Comparison of ENCODE assay signal across 17 cellular contexts in the genomic region with DNA sequence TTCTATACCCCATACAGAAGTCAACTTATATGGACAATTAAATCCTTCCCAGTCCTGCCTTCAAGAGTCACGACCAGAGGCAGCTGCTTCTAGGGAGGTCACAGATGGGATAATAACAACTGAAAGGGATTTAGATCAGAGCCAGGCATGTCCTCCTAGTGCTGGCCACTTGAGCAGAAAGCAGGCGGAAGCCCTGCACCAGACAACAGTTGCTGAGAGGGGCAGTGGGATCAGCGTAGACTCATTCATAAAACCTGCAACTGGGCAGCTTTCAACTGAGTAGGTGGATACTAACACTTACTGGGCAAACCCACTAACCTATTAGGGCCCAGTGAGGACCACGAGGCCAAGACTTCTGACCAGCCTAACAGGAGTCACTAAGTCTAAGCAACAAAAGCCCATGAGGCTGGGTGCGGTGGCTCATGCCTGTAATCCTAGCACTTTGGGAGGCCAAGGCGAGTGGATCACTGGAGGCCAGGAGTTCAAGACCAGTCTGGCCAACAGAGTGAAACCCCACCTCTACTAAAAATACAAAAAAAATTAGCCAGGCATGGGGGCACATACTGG.
A peak's percentile ranks its signal among the peaks of the same experiment; 100 is the strongest.
DNase-seq lines count a peak whose midpoint lies in the region; ATAC-seq and TF ChIP-seq lines count a peak whose summit lies in the region.
"Had no signal": no experiment of that assay in that cellular context is flagged by ENCODE, and none has a peak within 500 bp of the region (broad histone marks: within the 10 kb centered on the region; RNA-seq: fewer than 3 reads in every experiment).

No MANE protein-coding gene starts in this region.

- no peak overlapping the region for H3K4me3 ChIP-seq in left ventricle myocardium inferior
- no peak overlapping the region for H3K4me3 ChIP-seq in rectal smooth muscle tissue (ENCODE audit: low read length)
- H3K4me3 ChIP-seq: A549, pancreas, uterus had no signal

- no peak for ATAC-seq in activated T-helper 17 cell treated with anti-CD3 and anti-CD28 coated beads, Interleukin-2, amount 50 U/mL, for 72 hours (replicated peaks)
- ATAC-seq in GM18502 (IDR thresholded peaks at IDR 0.05; ENCODE audit: poor library complexity, unreplicated experiment) = no peak
- ATAC-seq: activated naive CD8-positive, alpha-beta T cell treated with anti-CD3 and anti-CD28 coated beads, Interleukin-2, amount 50 U/mL, for 24 hours; pancreas; stimulated activated naive CD8-positive, alpha-beta T cell treated with anti-CD3 and anti-CD28 coated beads, Interleukin-15, amount 100 ng/mL, for 72 hours had no signal

- H3K27ac ChIP-seq in left ventricle myocardium inferior (replicated peaks) (peak overlapping the region; percentile 95), rectal smooth muscle tissue (ENCODE audit: low read depth, low read length) (peak overlapping the region; percentile 43), substantia nigra (ENCODE audit: low read depth, low read length, poor library complexity, severe bottlenecking) (no peak overlapping the region)
- H3K27ac ChIP-seq: A549, pancreas, uterus had no signal

- H3K27me3 ChIP-seq in left ventricle myocardium inferior (ENCODE audit: low read depth) = no peaks in the 10 kb centered on the region
- H3K27me3 ChIP-seq in rectal smooth muscle tissue (ENCODE audit: control insufficient read depth, insufficient read depth, low read length) = no peaks in the 10 kb centered on the region
- H3K27me3 ChIP-seq: pancreas, uterus had no signal

- peak overlapping the region; percentile 5 for H3K27ac Mint-ChIP-seq in activated T-helper 17 cell treated with anti-CD3 and anti-CD28 coated beads, Interleukin-2, amount 50 U/mL, for 72 hours
- no peak overlapping the region for H3K27ac Mint-ChIP-seq in activated CD4-positive, alpha-beta T cell treated with anti-CD3 and anti-CD28 coated beads, Interleukin-2, amount 10 ng/mL, durations not matched to agents 24 days and 14 days
- H3K27ac Mint-ChIP-seq: activated naive CD8-positive, alpha-beta T cell treated with anti-CD3 and anti-CD28 coated beads, Interleukin-2, amount 50 U/mL, for 24 hours; activated T-helper 1 cell treated with anti-CD3 and anti-CD28 coated beads, Interleukin-12 subunit alpha, Interleukin-12 subunit beta, Interleukin-2, Interleukin-4 antibody, amounts not matched to agents 30 ng/mL and 10 ng/mL and 1 ng/mL, durations not matched to agents 14 hours and 24 hours and 36 hours; stimulated activated naive CD8-positive, alpha-beta T cell treated with anti-CD3 and anti-CD28 coated beads, Interleukin-15, amount 100 ng/mL, for 72 hours had no signal

- H3K4me1 Mint-ChIP-seq in activated T-helper 17 cell treated with anti-CD3 and anti-CD28 coated beads, Interleukin-2, amount 50 U/mL, for 72 hours = no peaks in the 10 kb centered on the region
- no peaks in the 10 kb centered on the region for H3K4me1 Mint-ChIP-seq in activated CD4-positive, alpha-beta T cell treated with anti-CD3 and anti-CD28 coated beads, Interleukin-2, amount 10 ng/mL, durations not matched to agents 24 days and 14 days
- H3K4me1 Mint-ChIP-seq: activated naive CD8-positive, alpha-beta T cell treated with anti-CD3 and anti-CD28 coated beads, Interleukin-2, amount 50 U/mL, for 24 hours had no signal

- H3K9me3 Mint-ChIP-seq in activated T-helper 17 cell treated with anti-CD3 and anti-CD28 coated beads, Interleukin-2, amount 50 U/mL, for 72 hours = no peaks in the 10 kb centered on the region
- no peaks in the 10 kb centered on the region for H3K9me3 Mint-ChIP-seq in activated CD4-positive, alpha-beta T cell treated with anti-CD3 and anti-CD28 coated beads, Interleukin-2, amount 10 ng/mL, durations not matched to agents 24 days and 14 days
- H3K9me3 Mint-ChIP-seq: activated naive CD8-positive, alpha-beta T cell treated with anti-CD3 and anti-CD28 coated beads, Interleukin-2, amount 50 U/mL, for 24 hours; activated T-helper 1 cell treated with anti-CD3 and anti-CD28 coated beads, Interleukin-12 subunit alpha, Interleukin-12 subunit beta, Interleukin-2, Interleukin-4 antibody, amounts not matched to agents 30 ng/mL and 10 ng/mL and 1 ng/mL, durations not matched to agents 14 hours and 24 hours and 36 hours; stimulated activated naive CD8-positive, alpha-beta T cell treated with anti-CD3 and anti-CD28 coated beads, Interleukin-15, amount 100 ng/mL, for 72 hours had no signal

- peaks cover 82% of the 10 kb centered on the region for H3K4me1 ChIP-seq in left ventricle myocardium inferior
- peaks cover 5% of the 10 kb centered on the region for H3K4me1 ChIP-seq in rectal smooth muscle tissue (ENCODE audit: control insufficient read depth, insufficient read depth, low read length)
- H3K4me1 ChIP-seq: uterus had no signal

- DNase-seq in G401 (ENCODE audit: low spot score) (peak; percentile 35), left ventricle myocardium inferior (no peak), substantia nigra (lab: John Stamatoyannopoulos, UW) (no peak), anterior cingulate cortex (lab: John Stamatoyannopoulos, UW) (no peak)
- DNase-seq in activated CD4-positive, alpha-beta T cell treated with anti-CD3 and anti-CD28 coated beads, Interleukin-2, amount 10 ng/mL, durations not matched to agents 24 days and 14 days = no peak
- DNase-seq: activated CD4-positive, alpha-beta T cell treated with anti-CD3 and anti-CD28 coated beads, Interleukin-2, amount 50 U/mL, for 48 hours; activated naive CD8-positive, alpha-beta T cell treated with anti-CD3 and anti-CD28 coated beads, Interleukin-2, amount 50 U/mL, for 24 hours; H7; NCI-H1092; pancreas; stimulated activated naive CD8-positive, alpha-beta T cell treated with anti-CD3 and anti-CD28 coated beads, Interleukin-15, amount 100 ng/mL, for 72 hours; uterus had no signal

- H3K9ac ChIP-seq in rectal smooth muscle tissue (ENCODE audit: low read length) = no peak overlapping the region

- no peaks in the 10 kb centered on the region for H3K27me3 Mint-ChIP-seq in activated T-helper 17 cell treated with anti-CD3 and anti-CD28 coated beads, Interleukin-2, amount 50 U/mL, for 72 hours
- H3K27me3 Mint-ChIP-seq in activated CD4-positive, alpha-beta T cell treated with anti-CD3 and anti-CD28 coated beads, Interleukin-2, amount 10 ng/mL, durations not matched to agents 24 days and 14 days = no peaks in the 10 kb centered on the region
- H3K27me3 Mint-ChIP-seq: activated naive CD8-positive, alpha-beta T cell treated with anti-CD3 and anti-CD28 coated beads, Interleukin-2, amount 50 U/mL, for 24 hours; stimulated activated naive CD8-positive, alpha-beta T cell treated with anti-CD3 and anti-CD28 coated beads, Interleukin-15, amount 100 ng/mL, for 72 hours had no signal

- intact Hi-C loops in left ventricle myocardium inferior (cut with micrococcal nuclease) = no loop called here
- intact Hi-C loops in activated CD4-positive, alpha-beta T cell treated with anti-CD3 and anti-CD28 coated beads, Interleukin-2, amount 10 ng/mL, durations not matched to agents 24 days and 14 days (cut with micrococcal nuclease) = no loop called here

- no peaks in the 10 kb centered on the region for H3K9me3 ChIP-seq in left ventricle myocardium inferior (replicated peaks)
- H3K9me3 ChIP-seq: A549, pancreas, uterus had no signal

- H3K36me3 Mint-ChIP-seq in activated T-helper 17 cell treated with anti-CD3 and anti-CD28 coated beads, Interleukin-2, amount 50 U/mL, for 72 hours (ENCODE audit: low read depth) = no peaks in the 10 kb centered on the region
- H3K36me3 Mint-ChIP-seq in activated CD4-positive, alpha-beta T cell treated with anti-CD3 and anti-CD28 coated beads, Interleukin-2, amount 10 ng/mL, durations not matched to agents 24 days and 14 days (ENCODE audit: low read depth) = no peaks in the 10 kb centered on the region

- H3K36me3 ChIP-seq in left ventricle myocardium inferior (no peaks in the 10 kb centered on the region), rectal smooth muscle tissue (ENCODE audit: control insufficient read depth, insufficient read depth, low read length) (no peaks in the 10 kb centered on the region)
- H3K36me3 ChIP-seq: pancreas, uterus had no signal

- in situ Hi-C loops in G401 (cut with HindIII; ENCODE audit: low sequenced_read_pairs) = no loop called here

- TF ChIP-seq CTCF in left ventricle myocardium inferior (IDR thresholded peaks at IDR 0.05; ENCODE audit: borderline replicate concordance) = no peak

- H3K4me3 Mint-ChIP-seq in activated T-helper 17 cell treated with anti-CD3 and anti-CD28 coated beads, Interleukin-2, amount 50 U/mL, for 72 hours = no peak overlapping the region
- H3K4me3 Mint-ChIP-seq in activated CD4-positive, alpha-beta T cell treated with anti-CD3 and anti-CD28 coated beads, Interleukin-2, amount 10 ng/mL, durations not matched to agents 24 days and 14 days = no peak overlapping the region
- H3K4me3 Mint-ChIP-seq: activated naive CD8-positive, alpha-beta T cell treated with anti-CD3 and anti-CD28 coated beads, Interleukin-2, amount 50 U/mL, for 24 hours; activated T-helper 1 cell treated with anti-CD3 and anti-CD28 coated beads, Interleukin-12 subunit alpha, Interleukin-12 subunit beta, Interleukin-2, Interleukin-4 antibody, amounts not matched to agents 30 ng/mL and 10 ng/mL and 1 ng/mL, durations not matched to agents 14 hours and 24 hours and 36 hours; stimulated activated naive CD8-positive, alpha-beta T cell treated with anti-CD3 and anti-CD28 coated beads, Interleukin-15, amount 100 ng/mL, for 72 hours had no signal
